In the genomic region with DNA sequence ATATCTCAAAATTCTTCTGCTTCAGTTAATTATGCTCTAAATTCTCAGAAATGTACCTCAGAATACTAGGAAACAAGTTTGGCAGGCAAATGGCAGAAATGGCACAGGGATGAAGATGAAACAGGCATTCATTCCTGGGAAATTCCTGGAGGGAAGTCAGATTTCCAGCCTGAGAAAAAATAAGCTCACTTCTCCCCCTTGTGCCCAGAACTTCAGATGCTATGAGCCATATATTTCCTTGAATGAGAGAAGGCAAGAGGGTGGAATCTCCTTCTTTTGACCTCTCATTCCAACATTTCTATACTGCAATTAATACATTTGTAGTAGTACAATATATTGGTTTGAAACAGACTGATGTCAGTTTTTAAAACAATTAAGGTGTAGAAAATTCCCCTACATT, we compare ENCODE assay signal across 14 cellular contexts. TPM values are rescaled to one million over a fixed set of nuclear protein-coding genes. Genes with fewer than 3 reads are reported as not detected.
DNase-seq lines count a peak whose midpoint lies in the region; ATAC-seq, FAIRE-seq and TF ChIP-seq lines count a peak whose summit lies in the region.
"Had no signal": no experiment of that assay in that cellular context is flagged by ENCODE, and none has a peak within 500 bp of the region (broad histone marks: within the 10 kb centered on the region; RNA-seq: fewer than 3 reads in every experiment).

No MANE protein-coding gene starts in this region.

- H3K36me3 ChIP-seq in GM06990 (ENCODE audit: control insufficient read depth, insufficient read depth, low read length) (no peaks in the 10 kb centered on the region), WERI-Rb-1 (no peaks in the 10 kb centered on the region)

- H3K9me3 Mint-ChIP-seq in activated naive CD4-positive, alpha-beta T cell treated with anti-CD3 and anti-CD28 coated beads, Interleukin-2, amount 10 ng/mL, durations not matched to agents 7 days and 5 days, result peaks cover 2% of the 10 kb centered on the region
- peaks cover 11% of the 10 kb centered on the region for H3K9me3 Mint-ChIP-seq in stimulated activated memory B cell treated with anti-CD40 and anti-IgM and Interleukin-4, amounts not matched to agents 10 μg/mL and 1 μg/mL and 100 μg/mL, for 72 hours
- H3K9me3 Mint-ChIP-seq: activated CD4-positive, alpha-beta memory T cell treated with anti-CD3 and anti-CD28 coated beads, Interleukin-2, amount 10 ng/mL, durations not matched to agents 7 days and 5 days had no signal

- H3K27ac ChIP-seq in A549 (no peak overlapping the region), WERI-Rb-1 (no peak overlapping the region)

- H3K27me3 Mint-ChIP-seq in activated naive CD4-positive, alpha-beta T cell treated with anti-CD3 and anti-CD28 coated beads, Interleukin-2, amount 10 ng/mL, durations not matched to agents 7 days and 5 days, result no peaks in the 10 kb centered on the region
- no peaks in the 10 kb centered on the region for H3K27me3 Mint-ChIP-seq in stimulated activated memory B cell treated with anti-CD40 and anti-IgM and Interleukin-4, amounts not matched to agents 10 μg/mL and 1 μg/mL and 100 μg/mL, for 72 hours

- ATAC-seq in A549, result peak; percentile 67 to 68; a peak in 5 of 6 replicates
- ATAC-seq in stimulated activated memory B cell treated with anti-CD40 and anti-IgM and Interleukin-4, amounts not matched to agents 10 μg/mL and 1 μg/mL and 100 μg/mL, for 72 hours, result no peak

- H3K4me1 ChIP-seq in A549, result peaks cover 13% of the 10 kb centered on the region; the same call in 2 of the 3 replicates

- H3K4me2 ChIP-seq in A549, result no peak overlapping the region

- no peak overlapping the region for H3K27ac Mint-ChIP-seq in activated naive CD4-positive, alpha-beta T cell treated with anti-CD3 and anti-CD28 coated beads, Interleukin-2, amount 10 ng/mL, durations not matched to agents 7 days and 5 days
- no peak overlapping the region for H3K27ac Mint-ChIP-seq in stimulated activated memory B cell treated with anti-CD40 and anti-IgM and Interleukin-4, amounts not matched to agents 10 μg/mL and 1 μg/mL and 100 μg/mL, for 72 hours
- H3K27ac Mint-ChIP-seq: activated CD4-positive, alpha-beta memory T cell treated with anti-CD3 and anti-CD28 coated beads, Interleukin-2, amount 10 ng/mL, durations not matched to agents 7 days and 5 days; naive B cell had no signal

- no peak overlapping the region for H3K4me3 ChIP-seq in A549
- no peak overlapping the region for H3K4me3 ChIP-seq in GM06990 (replicated peaks; ENCODE audit: low read depth, low read length)
- no peak overlapping the region for H3K4me3 ChIP-seq in WERI-Rb-1 (ENCODE audit: low read depth, low read length)
- no peak overlapping the region for H3K4me3 ChIP-seq in foreskin fibroblast (ENCODE audit: low read depth in 1 of 2, low read length in 2 of 2)

- no peak for TF ChIP-seq EP300 in A549 (IDR thresholded peaks at IDR 0.05)

- H3K4me3 Mint-ChIP-seq in activated naive CD4-positive, alpha-beta T cell treated with anti-CD3 and anti-CD28 coated beads, Interleukin-2, amount 10 ng/mL, durations not matched to agents 7 days and 5 days, result no peak overlapping the region
- no peak overlapping the region for H3K4me3 Mint-ChIP-seq in stimulated activated memory B cell treated with anti-CD40 and anti-IgM and Interleukin-4, amounts not matched to agents 10 μg/mL and 1 μg/mL and 100 μg/mL, for 72 hours
- H3K4me3 Mint-ChIP-seq: activated CD4-positive, alpha-beta memory T cell treated with anti-CD3 and anti-CD28 coated beads, Interleukin-2, amount 10 ng/mL, durations not matched to agents 7 days and 5 days; naive B cell had no signal

- CTCF ChIA-PET in A549 (lab: Yijun Ruan, JAX), result interaction anchor here (0.6 to 1.7 kb wide), 3 partner anchors 12 to 232 kb away, joined by 3 to 5 read pairs (median 3); no protein-coding TSS in a partner anchor
- CTCF ChIA-PET in activated naive CD4-positive, alpha-beta T cell treated with anti-CD3 and anti-CD28 coated beads, Interleukin-2, amount 10 ng/mL, durations not matched to agents 7 days and 5 days (lab: Charles Lee), result no interaction called here

- no peak for TF ChIP-seq POLR2A in A549 (IDR thresholded peaks at IDR 0.05; ENCODE audit: low read length)

- peaks cover 3% of the 10 kb centered on the region; the same call in 1 of the 3 replicates for H3K9me3 ChIP-seq in A549
- H3K9me3 ChIP-seq in WERI-Rb-1 (ENCODE audit: severe bottlenecking), result no peaks in the 10 kb centered on the region

- POLR2A ChIA-PET in A549 (lab: Yijun Ruan, JAX), result interaction anchor here (0.6 to 0.8 kb wide), 2 partner anchors 10 to 18 kb away, joined by 3 to 5 read pairs; no protein-coding TSS in a partner anchor

- TF ChIP-seq CTCF in A549 (IDR thresholded peaks at IDR 0.05), result peak; percentile 36
- TF ChIP-seq CTCF in GM06990 (IDR thresholded peaks at IDR 0.05; ENCODE audit: insufficient read depth, low read length, poor library complexity, severe bottlenecking), result peak; percentile 8
- peak; percentile 28; the same call in 1 of the 2 replicates for TF ChIP-seq CTCF in WERI-Rb-1 (IDR thresholded peaks at IDR 0.05; ENCODE audit: low read depth, low read length)
- TF ChIP-seq CTCF in foreskin fibroblast (IDR thresholded peaks at IDR 0.05; ENCODE audit: low read depth, low read length), result peak; percentile 40

- no peak for FAIRE-seq in A549 (lab: Jason Lieb, UNC)

- H3K27me3 ChIP-seq in GM06990 (replicated peaks; ENCODE audit: control insufficient read depth, insufficient read depth, low read length) (no peaks in the 10 kb centered on the region), WERI-Rb-1 (ENCODE audit: insufficient read depth, low read depth, severe bottlenecking) (no peaks in the 10 kb centered on the region)

- no peaks in the 10 kb centered on the region for H3K4me1 Mint-ChIP-seq in activated naive CD4-positive, alpha-beta T cell treated with anti-CD3 and anti-CD28 coated beads, Interleukin-2, amount 10 ng/mL, durations not matched to agents 7 days and 5 days
- no peaks in the 10 kb centered on the region for H3K4me1 Mint-ChIP-seq in stimulated activated memory B cell treated with anti-CD40 and anti-IgM and Interleukin-4, amounts not matched to agents 10 μg/mL and 1 μg/mL and 100 μg/mL, for 72 hours
- H3K4me1 Mint-ChIP-seq: activated CD4-positive, alpha-beta memory T cell treated with anti-CD3 and anti-CD28 coated beads, Interleukin-2, amount 10 ng/mL, durations not matched to agents 7 days and 5 days; naive B cell had no signal

- peak; percentile 52 to 57; a peak in 3 of 5 replicates for TF ChIP-seq RAD21 in A549 (conservative IDR thresholded peaks at IDR 0.05 in 1 of 2, IDR thresholded peaks at IDR 0.05 in 1 of 2)

- DNase-seq in A549 (ENCODE audit: low read depth in 1 of 2, low spot score in 1 of 2), result no peak
- no peak for DNase-seq in GM06990 (ENCODE audit: extremely low read depth, insufficient read length)
- DNase-seq in WERI-Rb-1, result no peak
- DNase-seq in foreskin fibroblast, result peak in 1 of 2 donors; percentile 66
- DNase-seq in T-helper 1 cell, result no peak
- DNase-seq in activated naive CD4-positive, alpha-beta T cell treated with anti-CD3 and anti-CD28 coated beads, Interleukin-2, amount 10 ng/mL, durations not matched to agents 7 days and 5 days, result no peak
- DNase-seq in stimulated activated CD4-positive, alpha-beta T cell treated with anti-CD3 and anti-CD28 coated beads, Interleukin-1b, Interleukin-23, amount 100 ng/mL, for 48 hours, result no peak
- DNase-seq: activated CD4-positive, alpha-beta memory T cell treated with anti-CD3 and anti-CD28 coated beads, Interleukin-2, amount 10 ng/mL, durations not matched to agents 7 days and 5 days; caudate nucleus; hippocampal formation; naive B cell; NCI-H2029 treated with DMSO at 0.1 percent for 48 hours; SIG-M5 had no signal

- H3K36me3 Mint-ChIP-seq in activated naive CD4-positive, alpha-beta T cell treated with anti-CD3 and anti-CD28 coated beads, Interleukin-2, amount 10 ng/mL, durations not matched to agents 7 days and 5 days, result no peaks in the 10 kb centered on the region
- no peaks in the 10 kb centered on the region for H3K36me3 Mint-ChIP-seq in stimulated activated memory B cell treated with anti-CD40 and anti-IgM and Interleukin-4, amounts not matched to agents 10 μg/mL and 1 μg/mL and 100 μg/mL, for 72 hours
- H3K36me3 Mint-ChIP-seq: naive B cell had no signal

TF ChIP-seq in A549, 52 proteins besides CTCF, POLR2A, EP300 and RAD21:
- TF ChIP-seq ZNF302 (CRISPR knock-in tag; IDR thresholded peaks at IDR 0.05), result no peak
- no peak for TF ChIP-seq NR3C1 (IDR thresholded peaks at IDR 0.05)
- no peak for TF ChIP-seq TP53 (CRISPR knock-in tag; IDR thresholded peaks at IDR 0.05)
- no peak for TF ChIP-seq JUN (IDR thresholded peaks at IDR 0.05)
- no peak for TF ChIP-seq MYC (IDR thresholded peaks at IDR 0.05; ENCODE audit: borderline replicate concordance, low read length)
- TF ChIP-seq, protein P1, sequence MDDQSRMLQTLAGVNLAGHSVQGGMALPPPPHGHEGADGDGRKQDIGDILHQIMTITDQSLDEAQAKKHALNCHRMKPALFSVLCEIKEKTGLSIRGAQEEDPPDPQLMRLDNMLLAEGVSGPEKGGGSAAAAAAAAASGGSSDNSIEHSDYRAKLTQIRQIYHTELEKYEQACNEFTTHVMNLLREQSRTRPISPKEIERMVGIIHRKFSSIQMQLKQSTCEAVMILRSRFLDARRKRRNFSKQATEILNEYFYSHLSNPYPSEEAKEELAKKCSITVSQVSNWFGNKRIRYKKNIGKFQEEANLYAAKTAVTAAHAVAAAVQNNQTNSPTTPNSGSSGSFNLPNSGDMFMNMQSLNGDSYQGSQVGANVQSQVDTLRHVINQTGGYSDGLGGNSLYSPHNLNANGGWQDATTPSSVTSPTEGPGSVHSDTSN (IDR thresholded peaks at IDR 0.05), result no peak
- TF ChIP-seq FOXS1 (CRISPR knock-in tag; IDR thresholded peaks at IDR 0.05), result no peak
- TF ChIP-seq SMC3 (IDR thresholded peaks at IDR 0.05), result peak; percentile 46; the same call in 2 of the 3 replicates

RNA-seq across cellular contexts. Expression of a gene that starts 22.8 kb away (rescaled TPM):
- polyA plus RNA-seq in A549 (2011; rRNA removed), result 9.5 and 9.8 TPM in 2 replicates
- polyA plus RNA-seq in A549 (2012; cell fraction: cytosol; rRNA removed), result 1.9 TPM in 2 replicates
- polyA plus RNA-seq in A549 (2012; cell fraction: nucleus; rRNA removed), result 1.1 and 1.9 TPM in 2 replicates
- 2.5 to 3.2 TPM (median 2.5 TPM) in 3 replicates for polyA plus RNA-seq in A549 (2017; fragmentation: RNase III; extraction: RNeasy Plus Mini Kit Qiagen cat#74134 plus additional on column Dnase treatment)
- polyA minus RNA-seq in A549 (2011; rRNA and poly(A)+ RNA removed), result 2.7 and 4.2 TPM in 2 replicates
